ENCODE assay signal across 8 cellular contexts in genomic region chr14:31420013-31420318, GRCh38.
DNase-seq lines count a peak whose midpoint lies in the region; ATAC-seq lines count a peak whose summit lies in the region.

No MANE protein-coding gene starts in this region.

- ATAC-seq in HG02852 (IDR thresholded peaks at IDR 0.05; ENCODE audit: unreplicated experiment) = peak; percentile 23

- H3K4me3 ChIP-seq in skin epidermis = peak overlapping the region; percentile 72 to 98 (median 93)

- H3K27ac ChIP-seq in skin epidermis = peak overlapping the region; percentile 55 to 91 (median 86)

- in situ Hi-C loops in T47D (cut with HindIII; ENCODE audit: low pct_unique_long_range_greater_than_20kb, low sequenced_read_pairs) = no loop called here

- peak; percentile 4 for DNase-seq in stimulated activated CD4-positive, alpha-beta T cell treated with anti-CD3 and anti-CD28 coated beads, Interleukin-1b, Interleukin-23, amount 100 ng/mL, for 48 hours
- DNase-seq in stimulated activated CD4-positive, alpha-beta T cell treated with anti-CD3 and anti-CD28 coated beads, Interleukin-4, amount 100 ng/mL, for 1 hour = no peak
- peak; percentile 50 for DNase-seq in NCI-H510A treated with DMSO at 0.1 percent for 48 hours (lab: John Stamatoyannopoulos, UW)
- peak; percentile 77 to 83 for DNase-seq in T47D (ENCODE audit: low read depth in 1 of 2, low spot score in 1 of 2)
- DNase-seq in iPS-NIHi11 (ENCODE audit: low spot score) = peak; percentile 84
- DNase-seq in NCI-H2171 (lab: John Stamatoyannopoulos, UW) = no peak

Comparison
In these comparisons a context has a peak if more than half of its experiments do, and no peak if none do; other contexts are left out.
1. DNase-seq: peak in stimulated activated CD4-positive, alpha-beta T cell treated with anti-CD3 and anti-CD28 coated beads, Interleukin-1b, Interleukin-23, amount 100 ng/mL, for 48 hours (single experiment), NCI-H510A treated with DMSO at 0.1 percent for 48 hours (single experiment), T47D (2 of 2) and iPS-NIHi11 (single experiment); none in stimulated activated CD4-positive, alpha-beta T cell treated with anti-CD3 and anti-CD28 coated beads, Interleukin-4, amount 100 ng/mL, for 1 hour (single experiment) and NCI-H2171 (single experiment).